30 cellular contexts compared by ENCODE assay signal in genomic region chr6:113350521-113350920, GRCh38.
DNase-seq lines count a peak whose midpoint lies in the region; ATAC-seq, FAIRE-seq and TF ChIP-seq lines count a peak whose summit lies in the region.
"Had no signal": no experiment of that assay in that cellular context is flagged by ENCODE, and none has a peak within 500 bp of the region (broad histone marks: within the 10 kb centered on the region; RNA-seq: fewer than 3 reads in every experiment).

No MANE protein-coding gene starts in this region.

- H3K27ac ChIP-seq in heart right ventricle = peak overlapping the region in 6 of 10 donors; percentile 16 to 35 (median 20)
- H3K27ac ChIP-seq in right cardiac atrium (ENCODE audit: low read length) = no peak overlapping the region
- peak overlapping the region; percentile 99 for H3K27ac ChIP-seq in astrocyte (ENCODE audit: low read depth, low read length)
- H3K27ac ChIP-seq in smooth muscle cell (ENCODE audit: low read depth) = peak overlapping the region; percentile 96
- H3K27ac ChIP-seq: dorsolateral prefrontal cortex, left lung, RWPE1, spleen, transverse colon had no signal

- FAIRE-seq in astrocyte (lab: Jason Lieb, UNC) = peak; percentile 60
- FAIRE-seq: A204.1, endothelial cell of umbilical vein had no signal

- H3K79me2 ChIP-seq in astrocyte (ENCODE audit: insufficient read depth, low read length) (no peaks in the 10 kb centered on the region), smooth muscle cell (ENCODE audit: low read depth) (no peaks in the 10 kb centered on the region)

- WGBS in heart right ventricle, 2 donors = 23 to 24% methylated on average over 1 of the region's 1 CpG
- 29% methylated on average over 1 of the region's 1 CpG for WGBS in right cardiac atrium
- WGBS in smooth muscle cell (ENCODE audit: low lambda C conversion rate) = 0% methylated on average over 1 of the region's 1 CpG

- H3K27ac Mint-ChIP-seq in astrocyte (ENCODE audit: unreplicated experiment) = no peak overlapping the region
- H3K27ac Mint-ChIP-seq: activated naive CD8-positive, alpha-beta T cell treated with anti-CD3 and anti-CD28 coated beads for 36 hours; naive thymus-derived CD4-positive, alpha-beta T cell had no signal

- peaks cover 50% of the 10 kb centered on the region for H3K4me1 Mint-ChIP-seq in astrocyte (ENCODE audit: low read depth, unreplicated experiment)
- H3K4me1 Mint-ChIP-seq: naive thymus-derived CD4-positive, alpha-beta T cell had no signal

- H4K20me1 ChIP-seq in astrocyte (ENCODE audit: insufficient read depth, low read length) = no peaks in the 10 kb centered on the region
- no peaks in the 10 kb centered on the region for H4K20me1 ChIP-seq in smooth muscle cell (ENCODE audit: low read depth)

- no peak overlapping the region for H3K9ac ChIP-seq in astrocyte (ENCODE audit: low read length)
- no peak overlapping the region for H3K9ac ChIP-seq in smooth muscle cell (ENCODE audit: low read depth)

- H3K27me3 Mint-ChIP-seq in astrocyte (ENCODE audit: low read depth, unreplicated experiment) = no peaks in the 10 kb centered on the region

- no peak overlapping the region for H3K4me3 Mint-ChIP-seq in astrocyte (ENCODE audit: unreplicated experiment)
- H3K4me3 Mint-ChIP-seq: activated naive CD8-positive, alpha-beta T cell treated with anti-CD3 and anti-CD28 coated beads for 36 hours; naive thymus-derived CD4-positive, alpha-beta T cell had no signal

- H3K36me3 ChIP-seq in heart right ventricle (no peaks in the 10 kb centered on the region), astrocyte (ENCODE audit: insufficient read depth, low read length) (no peaks in the 10 kb centered on the region), smooth muscle cell (ENCODE audit: low read depth) (no peaks in the 10 kb centered on the region)
- H3K36me3 ChIP-seq: gastrocnemius medialis, left lung, spleen, transverse colon had no signal

- H3K9me3 ChIP-seq in heart right ventricle (no peaks in the 10 kb centered on the region), right cardiac atrium (ENCODE audit: control insufficient read depth, low read length) (no peaks in the 10 kb centered on the region), astrocyte (ENCODE audit: insufficient read depth, low read depth, low read length) (no peaks in the 10 kb centered on the region), smooth muscle cell (replicated peaks; ENCODE audit: low read depth) (no peaks in the 10 kb centered on the region)
- H3K9me3 ChIP-seq: gastrocnemius medialis, left lung, spleen, transverse colon had no signal

- ATAC-seq in heart right ventricle (no peak), right cardiac atrium (no peak), GM21515 (IDR thresholded peaks at IDR 0.05; ENCODE audit: unreplicated experiment) (no peak)
- ATAC-seq: gastrocnemius medialis; naive thymus-derived CD4-positive, alpha-beta T cell had no signal

- H2AFZ ChIP-seq in astrocyte (ENCODE audit: low read depth, low read length) = no peak overlapping the region
- no peak overlapping the region for H2AFZ ChIP-seq in smooth muscle cell (ENCODE audit: low read depth)

- H3F3A ChIP-seq in smooth muscle cell (ENCODE audit: low read depth) = peaks cover 19% of the 10 kb centered on the region

- H3K4me1 ChIP-seq in heart right ventricle (peaks cover 0 to 31% (median 22%) of the 10 kb centered on the region in 9 donors), right cardiac atrium (ENCODE audit: control insufficient read depth, insufficient read depth, low read length) (no peaks in the 10 kb centered on the region), astrocyte (ENCODE audit: insufficient read depth, low read length) (peaks cover 41% of the 10 kb centered on the region), smooth muscle cell (ENCODE audit: low read depth) (peaks cover 26% of the 10 kb centered on the region)
- H3K4me1 ChIP-seq: spleen had no signal

- TF ChIP-seq CTCF in heart right ventricle (IDR thresholded peaks at IDR 0.05) (no peak), astrocyte (IDR thresholded peaks at IDR 0.05; ENCODE audit: insufficient read depth, low read depth, low read length) (no peak), fibroblast of the aortic adventitia (IDR thresholded peaks at IDR 0.05; ENCODE audit: insufficient read depth, low read length) (no peak), smooth muscle cell (IDR thresholded peaks at IDR 0.05; ENCODE audit: borderline replicate concordance, insufficient read depth, poor library complexity, severe bottlenecking) (no peak)

- intact Hi-C loops in heart right ventricle (cut with DNase I) (no loop called here), right cardiac atrium (cut with DNase I) (no loop called here)

- H3K4me3 ChIP-seq in heart right ventricle (no peak overlapping the region), right cardiac atrium (ENCODE audit: low read length) (no peak overlapping the region), astrocyte (ENCODE audit: insufficient read depth, low read depth, low read length) (no peak overlapping the region), fibroblast of the aortic adventitia (ENCODE audit: low read depth, low read length) (no peak overlapping the region), smooth muscle cell (no peak overlapping the region)
- H3K4me3 ChIP-seq: dorsolateral prefrontal cortex, gastrocnemius medialis, left lung, spleen, transverse colon had no signal

- no peak for DNase-seq in heart right ventricle
- no peak for DNase-seq in right cardiac atrium
- no peak for DNase-seq in astrocyte (ENCODE audit: low read depth)
- DNase-seq in fibroblast of the aortic adventitia (ENCODE audit: low read depth) = peak; percentile 54
- DNase-seq in smooth muscle cell (lab: John Stamatoyannopoulos, UW; ENCODE audit: unreplicated experiment) = no peak
- no peak for DNase-seq in activated CD4-positive, alpha-beta T cell treated with anti-CD3 and anti-CD28 coated beads, Interleukin-2, amount 50 U/mL, for 4 hours
- DNase-seq in stimulated activated CD4-positive, alpha-beta T cell treated with anti-CD3 and anti-CD28 coated beads, Interleukin-4, amount 100 ng/mL, for 1 hour = no peak
- DNase-seq: activated CD4-positive, alpha-beta T cell treated with anti-CD3 and anti-CD28 coated beads for 4 hours; activated CD8-positive, alpha-beta memory T cell treated with anti-CD3 and anti-CD28 coated beads for 24 hours; activated effector memory CD4-positive, alpha-beta T cell treated with anti-CD3 and anti-CD28 coated beads, Interleukin-2, amount 50 U/mL, for 16 hours; activated naive CD8-positive, alpha-beta T cell treated with anti-CD3 and anti-CD28 coated beads for 36 hours; DMS79 treated with DMSO at 0.1 percent for 48 hours; dorsolateral prefrontal cortex; gastrocnemius medialis; hypothalamus; Kasumi-1; left lung; midbrain; naive thymus-derived CD4-positive, alpha-beta T cell; NCI-H146; NCI-H2107; NCI-H774; occipital lobe; spleen; stimulated activated CD4-positive, alpha-beta T cell treated with anti-CD3 and anti-CD28 coated beads, Interleukin-2, amount 100 ng/mL, for 48 hours; transverse colon had no signal

- H3K4me2 ChIP-seq in astrocyte (ENCODE audit: low read length) = no peak overlapping the region
- H3K4me2 ChIP-seq in smooth muscle cell = peak overlapping the region; percentile 67

- H3K27me3 ChIP-seq in heart right ventricle (no peaks in the 10 kb centered on the region), right cardiac atrium (ENCODE audit: control insufficient read depth, insufficient read depth) (no peaks in the 10 kb centered on the region), astrocyte (ENCODE audit: insufficient read depth, low read length) (no peaks in the 10 kb centered on the region), smooth muscle cell (ENCODE audit: low read depth) (no peaks in the 10 kb centered on the region)
- H3K27me3 ChIP-seq: dorsolateral prefrontal cortex, gastrocnemius medialis, left lung, spleen, transverse colon had no signal

- H3K9me3 Mint-ChIP-seq in astrocyte (ENCODE audit: unreplicated experiment) = no peaks in the 10 kb centered on the region
- H3K9me3 Mint-ChIP-seq: activated naive CD8-positive, alpha-beta T cell treated with anti-CD3 and anti-CD28 coated beads for 36 hours had no signal

- no peaks in the 10 kb centered on the region for H3K36me3 Mint-ChIP-seq in astrocyte (ENCODE audit: low read depth, unreplicated experiment)
- H3K36me3 Mint-ChIP-seq: activated naive CD8-positive, alpha-beta T cell treated with anti-CD3 and anti-CD28 coated beads for 36 hours; naive thymus-derived CD4-positive, alpha-beta T cell had no signal
